8 cellular contexts compared by ENCODE assay signal in genomic region chr16:2008009-2008526, GRCh38. TPM values are rescaled to one million over a fixed set of nuclear protein-coding genes. Genes with fewer than 3 reads are reported as not detected.
DNase-seq lines count a peak whose midpoint lies in the region; ATAC-seq and TF ChIP-seq lines count a peak whose summit lies in the region.

No MANE protein-coding gene starts in this region.

- no peaks in the 10 kb centered on the region for H3K27me3 Mint-ChIP-seq in activated CD4-positive, alpha-beta T cell treated with anti-CD3 and anti-CD28 coated beads, Interleukin-2, amount 10 ng/mL, durations not matched to agents 7 days and 5 days

- H3K27ac ChIP-seq in SK-N-MC (peak overlapping the region; percentile 54; the same call in 1 of the 2 replicates), psoas muscle (peak overlapping the region; percentile 98)

- POLR2A ChIA-PET in activated CD4-positive, alpha-beta T cell treated with anti-CD3 and anti-CD28 coated beads, Interleukin-2, amount 10 ng/mL, durations not matched to agents 7 days and 5 days (lab: Charles Lee) = no interaction called here

- peaks cover 43% of the 10 kb centered on the region for H3K4me1 Mint-ChIP-seq in activated CD4-positive, alpha-beta T cell treated with anti-CD3 and anti-CD28 coated beads, Interleukin-2, amount 10 ng/mL, durations not matched to agents 7 days and 5 days

- peaks cover 18% of the 10 kb centered on the region for H3K36me3 Mint-ChIP-seq in activated CD4-positive, alpha-beta T cell treated with anti-CD3 and anti-CD28 coated beads, Interleukin-2, amount 10 ng/mL, durations not matched to agents 7 days and 5 days (ENCODE audit: low read depth)

- H3K27me3 ChIP-seq in psoas muscle (ENCODE audit: insufficient read depth in 3 of 3, low read length in 2 of 3) = no peaks in the 10 kb centered on the region

- H3K9me3 ChIP-seq in SK-N-MC (ENCODE audit: low read depth, low read length) (no peaks in the 10 kb centered on the region), psoas muscle (no peaks in the 10 kb centered on the region)

- H3K36me3 ChIP-seq in SK-N-MC (ENCODE audit: insufficient read depth, low read length) (peaks cover 14% of the 10 kb centered on the region; the same call in 1 of the 2 replicates), psoas muscle (ENCODE audit: insufficient read depth in 1 of 2, low read depth in 1 of 2) (peaks cover 0 to 17% of the 10 kb centered on the region in 2 donors)

- H3K4me3 ChIP-seq in SK-N-MC (peak overlapping the region; percentile 96), psoas muscle (peak overlapping the region; percentile 98)

- H3K4me3 Mint-ChIP-seq in activated CD4-positive, alpha-beta T cell treated with anti-CD3 and anti-CD28 coated beads, Interleukin-2, amount 10 ng/mL, durations not matched to agents 7 days and 5 days = peak overlapping the region; percentile 81

- CTCF ChIA-PET in activated CD4-positive, alpha-beta T cell treated with anti-CD3 and anti-CD28 coated beads, Interleukin-2, amount 10 ng/mL, durations not matched to agents 7 days and 5 days (lab: Charles Lee) = interaction anchor here (1.3 to 2.4 kb wide), 3 partner anchors 13 to 132 kb away, joined by 5 to 9 read pairs (median 5); no protein-coding TSS in a partner anchor

- WGBS in psoas muscle, 3 donors = 25 to 35% (median 31%) methylated on average over 15 of the region's 15 CpGs

- peak; percentile 30 for DNase-seq in activated CD4-positive, alpha-beta T cell treated with anti-CD3 and anti-CD28 coated beads, Interleukin-2, amount 10 ng/mL, durations not matched to agents 7 days and 5 days
- no peak for DNase-seq in activated CD4-positive, alpha-beta T cell treated with anti-CD3 and anti-CD28 coated beads, Interleukin-2, amount 50 U/mL, for 1 hour
- DNase-seq in SK-N-MC (ENCODE audit: low read depth, low spot score) = no peak
- DNase-seq in psoas muscle = peak in 1 of 2 donors; percentile 72
- DNase-seq in NCI-H748 treated with DMSO at 0.1 percent for 48 hours (lab: John Stamatoyannopoulos, UW) = no peak
- no peak for DNase-seq in NCI-H1930 (lab: John Stamatoyannopoulos, UW)
- no peak for DNase-seq in NCI-H128 (lab: John Stamatoyannopoulos, UW; ENCODE audit: unreplicated experiment)

- intact Hi-C loops in psoas muscle (cut with DNase I) = no loop called here

- no peaks in the 10 kb centered on the region for H3K9me3 Mint-ChIP-seq in activated CD4-positive, alpha-beta T cell treated with anti-CD3 and anti-CD28 coated beads, Interleukin-2, amount 10 ng/mL, durations not matched to agents 7 days and 5 days

- peak overlapping the region; percentile 91 for H3K27ac Mint-ChIP-seq in activated CD4-positive, alpha-beta T cell treated with anti-CD3 and anti-CD28 coated beads, Interleukin-2, amount 10 ng/mL, durations not matched to agents 7 days and 5 days

- ATAC-seq in esophagus mucosa (peak; percentile 70), psoas muscle (no peak)

- no peak for TF ChIP-seq CTCF in psoas muscle (IDR thresholded peaks at IDR 0.05)

- peak overlapping the region; percentile 98 for H3K9ac ChIP-seq in SK-N-MC (ENCODE audit: insufficient read length)

- H3K4me1 ChIP-seq in psoas muscle = peaks cover 60% of the 10 kb centered on the region

RNA-seq across cellular contexts. Expression of gene ZNF598, which starts 1.6 kb away (rescaled TPM):
- 10 to 100 TPM; 56.3 to 56.5 TPM for total RNA-seq in activated CD4-positive, alpha-beta T cell treated with anti-CD3 and anti-CD28 coated beads, Interleukin-2, amount 10 ng/mL, durations not matched to agents 7 days and 5 days
- total RNA-seq in esophagus mucosa (41.0 TPM), psoas muscle (10 to 100 TPM; 27.4 to 46.6 (median 44.8) TPM)
- 10 to 100 TPM; 35.6 to 58.8 (median 51.9) TPM for polyA plus RNA-seq in psoas muscle

RNA-seq across cellular contexts. Expression of gene NPW, which starts 11.5 kb away (rescaled TPM):
- total RNA-seq in activated CD4-positive, alpha-beta T cell treated with anti-CD3 and anti-CD28 coated beads, Interleukin-2, amount 10 ng/mL, durations not matched to agents 7 days and 5 days = under 1 TPM; 0.42 to 0.69 TPM
- 0.80 TPM for total RNA-seq in esophagus mucosa
- under 1 TPM in 1 of 4 donors, not detected in 3; 0.66 TPM for total RNA-seq in psoas muscle
- under 1 TPM in 2 of 3 donors, not detected in 1; 0.14 to 0.43 TPM for polyA plus RNA-seq in psoas muscle

RNA-seq across cellular contexts. Expression of gene SYNGR3, which starts 18.3 kb away (rescaled TPM):
- total RNA-seq in activated CD4-positive, alpha-beta T cell treated with anti-CD3 and anti-CD28 coated beads, Interleukin-2, amount 10 ng/mL, durations not matched to agents 7 days and 5 days = 1 to 10 TPM; 1.3 to 1.9 TPM
- 0.16 TPM for total RNA-seq in esophagus mucosa
- total RNA-seq in psoas muscle = under 1 TPM in 3 of 4 donors, not detected in 1; 0.24 to 0.52 (median 0.25) TPM
- under 1 TPM; 0.24 to 0.85 (median 0.25) TPM for polyA plus RNA-seq in psoas muscle

RNA-seq across cellular contexts. Expression of gene NHERF2, which starts 18.6 kb away (rescaled TPM):
- 1 to 10 TPM; 1.1 to 1.4 TPM for total RNA-seq in activated CD4-positive, alpha-beta T cell treated with anti-CD3 and anti-CD28 coated beads, Interleukin-2, amount 10 ng/mL, durations not matched to agents 7 days and 5 days
- total RNA-seq in esophagus mucosa (21.6 TPM), psoas muscle (100 to 1,000 TPM in 1 of 4 donors, 10 to 100 TPM in 3; 61.6 to 156 (median 90.4) TPM)
- 10 to 100 TPM; 76.4 to 90.8 (median 86.2) TPM for polyA plus RNA-seq in psoas muscle

RNA-seq across cellular contexts. Expression of gene GFER, which starts 24.1 kb away (rescaled TPM):
- total RNA-seq in activated CD4-positive, alpha-beta T cell treated with anti-CD3 and anti-CD28 coated beads, Interleukin-2, amount 10 ng/mL, durations not matched to agents 7 days and 5 days = 10 to 100 TPM; 23.8 to 25.2 TPM
- total RNA-seq in esophagus mucosa (17.0 TPM), psoas muscle (10 to 100 TPM; 18.9 to 34.2 (median 28.4) TPM)
- polyA plus RNA-seq in psoas muscle = 10 to 100 TPM; 40.0 to 53.2 (median 43.5) TPM
